28 cellular contexts compared by ENCODE assay signal in the genomic region with DNA sequence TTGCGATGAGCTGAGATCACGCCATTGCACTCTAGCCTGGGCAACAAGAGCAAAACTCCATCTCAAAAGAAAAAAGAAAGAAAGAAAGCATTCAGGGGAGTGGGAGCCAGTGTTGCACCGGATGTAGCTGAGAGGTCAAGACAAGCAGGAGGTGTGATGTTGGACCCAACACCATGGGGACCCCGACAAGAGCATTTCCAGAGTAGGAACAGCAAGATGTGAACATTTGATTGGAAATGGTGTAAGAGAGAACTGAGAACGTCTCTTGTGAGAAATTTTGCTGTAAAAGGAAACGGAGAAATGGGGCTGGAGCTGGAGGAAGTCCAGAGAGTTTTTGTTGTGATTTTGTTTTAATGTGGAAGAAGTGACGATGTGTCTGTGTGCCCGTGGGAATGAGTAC. TPM values are rescaled to one million over a fixed set of nuclear protein-coding genes. Genes with fewer than 3 reads are reported as not detected.
"Had no signal": no experiment of that assay in that cellular context is flagged by ENCODE, and none has a peak within 500 bp of the region (broad histone marks: within the 10 kb centered on the region; RNA-seq: fewer than 3 reads in every experiment).

No MANE protein-coding gene starts in this region.

- H3K4me3 Mint-ChIP-seq: activated CD8-positive, alpha-beta T cell treated with anti-CD3 and anti-CD28 coated beads, Interleukin-2, amount 10 ng/mL, durations not matched to agents 7 days and 5 days; activated naive CD8-positive, alpha-beta T cell treated with anti-CD3 and anti-CD28 coated beads, Interleukin-2, amount 10 ng/mL, durations not matched to agents 7 days and 5 days had no signal

- H3K9me3 Mint-ChIP-seq: activated naive CD8-positive, alpha-beta T cell treated with anti-CD3 and anti-CD28 coated beads, Interleukin-2, amount 10 ng/mL, durations not matched to agents 7 days and 5 days had no signal

- H3K36me3 Mint-ChIP-seq: activated naive CD8-positive, alpha-beta T cell treated with anti-CD3 and anti-CD28 coated beads, Interleukin-2, amount 10 ng/mL, durations not matched to agents 7 days and 5 days had no signal

- H3K9me3 ChIP-seq: adrenal gland, breast epithelium, Peyer's patch, SJSA1 had no signal

- H3K4me1 ChIP-seq: breast epithelium, SJSA1 had no signal

- H3K27ac Mint-ChIP-seq: activated CD8-positive, alpha-beta T cell treated with anti-CD3 and anti-CD28 coated beads, Interleukin-2, amount 10 ng/mL, durations not matched to agents 7 days and 5 days; activated naive CD8-positive, alpha-beta T cell treated with anti-CD3 and anti-CD28 coated beads, Interleukin-2, amount 10 ng/mL, durations not matched to agents 7 days and 5 days had no signal

- H3K36me3 ChIP-seq: adrenal gland, breast epithelium, Peyer's patch, SJSA1 had no signal

- DNase-seq: activated CD4-positive, alpha-beta T cell treated with anti-CD3 and anti-CD28 coated beads for 48 hours; activated CD4-positive, alpha-beta T cell treated with anti-CD3 and anti-CD28 coated beads, Interleukin-2, amount 50 U/mL, for 4 hours; activated CD4-positive, CD25-positive, alpha-beta regulatory T cell treated with anti-CD3 and anti-CD28 coated beads, Interleukin-2, amount 50 U/mL, for 72 hours; activated CD8-positive, alpha-beta memory T cell treated with anti-CD3 and anti-CD28 coated beads, Interleukin-2, amount 50 U/mL, for 48 hours; activated CD8-positive, alpha-beta T cell treated with anti-CD3 and anti-CD28 coated beads, Interleukin-2, amount 10 ng/mL, durations not matched to agents 7 days and 5 days; activated naive CD4-positive, alpha-beta T cell treated with anti-CD3 and anti-CD28 coated beads, Interleukin-2, amount 50 U/mL, for 16 hours; activated naive CD8-positive, alpha-beta T cell treated with anti-CD3 and anti-CD28 coated beads, Interleukin-2, amount 10 ng/mL, durations not matched to agents 7 days and 5 days; activated T-cell treated with anti-CD3 and anti-CD28 coated beads, Interleukin-2, amount 50 U/mL, for 1 hour; adrenal gland; anterior cingulate cortex; caudate nucleus; NCI-H1092; NCI-H1417 treated with DMSO at 0.1 percent for 48 hours; NCI-H1694; NCI-H2029 treated with DMSO at 0.1 percent for 48 hours; NCI-H510A treated with DMSO at 0.1 percent for 48 hours; NCI-H69; NK-92 treated with Interleukin-12 subunit alpha and Interleukin-12 subunit beta, amount 100 ng/mL, for 24 hours; OCI-M1; Peyer's patch; SHP77; SW 1271 had no signal

- H3K27ac ChIP-seq: adrenal gland, breast epithelium, Peyer's patch, RWPE1, SJSA1 had no signal

- H3K4me3 ChIP-seq: adrenal gland, breast epithelium, Peyer's patch, SJSA1 had no signal

- ATAC-seq: activated CD8-positive, alpha-beta T cell treated with anti-CD3 and anti-CD28 coated beads, Interleukin-2, amount 10 ng/mL, durations not matched to agents 7 days and 5 days; SK-N-SH treated with all-trans-retinoic acid at 6 μM for 48 hours had no signal

RNA-seq across cellular contexts. Expression of a gene that starts 15.8 kb away (rescaled TPM):
- total RNA-seq: breast epithelium, Peyer's patch had no signal

RNA-seq across cellular contexts. Expression of a gene that starts 16.4 kb away (rescaled TPM):
- total RNA-seq: activated CD8-positive, alpha-beta T cell treated with anti-CD3 and anti-CD28 coated beads, Interleukin-2, amount 10 ng/mL, durations not matched to agents 7 days and 5 days; activated naive CD8-positive, alpha-beta T cell treated with anti-CD3 and anti-CD28 coated beads, Interleukin-2, amount 10 ng/mL, durations not matched to agents 7 days and 5 days; LHCN-M2; M059J; SJSA1 had no signal

RNA-seq across cellular contexts. Expression of a gene that starts 24.6 kb away (rescaled TPM):
- total RNA-seq: SJSA1 had no signal
